In the genomic region with DNA sequence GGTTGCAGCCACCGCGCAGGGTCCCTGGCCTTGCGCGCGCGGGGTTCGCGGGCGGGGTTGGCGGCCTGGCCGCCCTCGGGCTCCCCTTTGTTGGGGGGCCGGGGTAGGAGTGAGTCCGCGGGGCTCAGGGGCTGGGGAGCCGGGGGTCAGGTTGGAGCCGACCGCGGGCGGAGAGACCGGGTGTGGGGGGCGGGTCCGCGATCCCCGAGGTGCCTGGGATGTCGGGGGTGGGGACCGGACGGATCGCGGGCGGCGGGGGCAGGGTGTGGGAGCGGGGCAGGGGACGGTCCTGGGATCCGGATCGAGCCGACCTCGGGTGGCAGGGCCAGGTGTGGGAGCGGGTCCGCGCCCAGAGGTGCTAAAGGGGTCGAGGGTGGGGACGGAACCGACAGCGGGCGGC, we compare ENCODE assay signal across 8 cellular contexts.
A peak's percentile ranks its signal among the peaks of the same experiment; 100 is the strongest.
DNase-seq lines count a peak whose midpoint lies in the region; ATAC-seq and TF ChIP-seq lines count a peak whose summit lies in the region.
"Not testable (repeated sequence)": the region's sequence is repeated elsewhere in the genome, so short reads cannot be mapped to it uniquely, and the experiment has no call there.

No MANE protein-coding gene starts in this region.

- TF ChIP-seq RAD21 in IMR-90 (IDR thresholded peaks at IDR 0.05; ENCODE audit: low read length) = not testable (repeated sequence)

- not testable (repeated sequence) for H3K4me2 ChIP-seq in IMR-90 (ENCODE audit: low read depth, low read length)

- H3K18ac ChIP-seq in IMR-90 (ENCODE audit: low read depth, low read length) = not testable (repeated sequence)

- H4K5ac ChIP-seq in IMR-90 (ENCODE audit: low read depth, low read length) = not testable (repeated sequence)

- H2BK5ac ChIP-seq in IMR-90 (ENCODE audit: low read depth, low read length, poor library complexity, severe bottlenecking) = not testable (repeated sequence)

- not testable (repeated sequence) for H3K4ac ChIP-seq in IMR-90 (ENCODE audit: low read depth, low read length)

- ATAC-seq in GM19035 (IDR thresholded peaks at IDR 0.05; ENCODE audit: unreplicated experiment) (peak; percentile 17), HG02571 (IDR thresholded peaks at IDR 0.05; ENCODE audit: unreplicated experiment) (peak; percentile 14), IMR-90 (ENCODE audit: low read depth) (peak; percentile 36), left colon (peak; percentile 41), psoas muscle (peak; percentile 16 to 22 (median 18))
- peak; percentile 18 for ATAC-seq in activated CD8-positive, alpha-beta T cell treated with anti-CD3 and anti-CD28 coated beads for 36 hours

- not testable (repeated sequence) for H3K9me1 ChIP-seq in IMR-90 (ENCODE audit: insufficient read depth, low read length)

- H3K36me3 Mint-ChIP-seq in activated CD8-positive, alpha-beta T cell treated with anti-CD3 and anti-CD28 coated beads for 36 hours (ENCODE audit: low read depth) = not testable (repeated sequence)

- not testable (repeated sequence) for H2AK9ac ChIP-seq in IMR-90 (replicated peaks; ENCODE audit: low read depth, low read length, poor library complexity)

- in situ Hi-C loops in IMR-90 (cut with MboI; ENCODE audit: low sequenced_read_pairs) = not testable (repeated sequence)

- H4K8ac ChIP-seq in IMR-90 (ENCODE audit: low read depth in 2 of 2, low read length in 2 of 2) = not testable (repeated sequence)

- H3K4me3 ChIP-seq in IMR-90 (ENCODE audit: insufficient read depth, low read depth, low read length) = not testable (repeated sequence)
- peak overlapping the region; percentile 32 to 62 (median 47) for H3K4me3 ChIP-seq in breast epithelium
- peak overlapping the region; percentile 34 for H3K4me3 ChIP-seq in psoas muscle

- POLR2A ChIA-PET in IMR-90 (lab: Charles Lee; ENCODE audit: unreplicated experiment); activated CD8-positive, alpha-beta T cell treated with anti-CD3 and anti-CD28 coated beads for 36 hours (lab: Charles Lee): not testable (repeated sequence)

- H3K23ac ChIP-seq in IMR-90 (ENCODE audit: low read depth, low read length) = not testable (repeated sequence)

- H3K4me3 Mint-ChIP-seq in activated CD8-positive, alpha-beta T cell treated with anti-CD3 and anti-CD28 coated beads for 36 hours = not testable (repeated sequence)

- not testable (repeated sequence) for H3K36me3 ChIP-seq in IMR-90 (ENCODE audit: control insufficient read depth, insufficient read depth, low read length); breast epithelium; psoas muscle (ENCODE audit: insufficient read depth in 1 of 2, low read depth in 1 of 2)

- not testable (repeated sequence) for H3K79me1 ChIP-seq in IMR-90 (ENCODE audit: low read depth in 1 of 2, low read length in 2 of 2)

- not testable (repeated sequence) for H3K9me3 Mint-ChIP-seq in activated CD8-positive, alpha-beta T cell treated with anti-CD3 and anti-CD28 coated beads for 36 hours

- not testable (repeated sequence) for H3K14ac ChIP-seq in IMR-90 (replicated peaks; ENCODE audit: low read depth, low read length)

- H3K4me1 Mint-ChIP-seq in activated CD8-positive, alpha-beta T cell treated with anti-CD3 and anti-CD28 coated beads for 36 hours (ENCODE audit: low read depth) = not testable (repeated sequence)

- H2BK20ac ChIP-seq in IMR-90 (ENCODE audit: low read depth, low read length) = not testable (repeated sequence)

- H2BK15ac ChIP-seq in IMR-90 (ENCODE audit: low read depth, low read length) = not testable (repeated sequence)

- no CpG with 5 or more reads among the region's 46 CpGs for WGBS in IMR-90 (ENCODE audit: extremely low coverage in 2 of 2, insufficient read length in 1 of 2), 2 experiments
- 0% methylated on average over 8 of the region's 46 CpGs; no CpG with 5 or more reads in 2 of the 3 donors for WGBS in psoas muscle, 3 donors

- not testable (repeated sequence) for BruUV-seq in IMR-90 (replicated peaks; lab: Mats Ljungman, UMichigan)

- CTCF ChIA-PET in IMR-90 (lab: Yijun Ruan, JAX); activated CD8-positive, alpha-beta T cell treated with anti-CD3 and anti-CD28 coated beads for 36 hours (lab: Charles Lee): not testable (repeated sequence)

- H3K27me3 ChIP-seq in IMR-90 (ENCODE audit: control insufficient read depth, insufficient read depth, low read length); breast epithelium; psoas muscle (ENCODE audit: insufficient read depth in 3 of 3, low read length in 2 of 3): not testable (repeated sequence)

- not testable (repeated sequence) for H3K27ac Mint-ChIP-seq in activated CD8-positive, alpha-beta T cell treated with anti-CD3 and anti-CD28 coated beads for 36 hours

- DNase-seq in IMR-90; breast epithelium (ENCODE audit: low spot score in 2 of 2): not testable (repeated sequence)
- peak; percentile 2 for DNase-seq in activated CD8-positive, alpha-beta T cell treated with anti-CD3 and anti-CD28 coated beads for 36 hours
- DNase-seq in left colon (peak; percentile 17 to 32), psoas muscle (peak; percentile 10 to 52), ureter (ENCODE audit: low spot score) (peak; percentile 44)

- H4K20me1 ChIP-seq in IMR-90 (ENCODE audit: insufficient read depth, low read length) = not testable (repeated sequence)

- not testable (repeated sequence) for H2BK120ac ChIP-seq in IMR-90 (ENCODE audit: low read depth, low read length)

- H3K9ac ChIP-seq in IMR-90 (ENCODE audit: low read depth, low read length) = not testable (repeated sequence)

- dilution Hi-C loops in IMR-90 (cut with HindIII; ENCODE audit: low sequenced_read_pairs, unreplicated experiment) = not testable (repeated sequence)

- TF ChIP-seq CTCF in IMR-90 (conservative IDR thresholded peaks at IDR 0.05; ENCODE audit: low read depth, low read length); activated CD8-positive, alpha-beta T cell treated with anti-CD3 and anti-CD28 coated beads for 36 hours (IDR thresholded peaks at IDR 0.05); breast epithelium (IDR thresholded peaks at IDR 0.05); psoas muscle (IDR thresholded peaks at IDR 0.05): not testable (repeated sequence)

- H3K27ac ChIP-seq in IMR-90 (ENCODE audit: insufficient read depth, low read length); psoas muscle: not testable (repeated sequence)
- H3K27ac ChIP-seq in breast epithelium = peak overlapping the region in 1 of 2 donors; percentile 61

- not testable (repeated sequence) for H2AFZ ChIP-seq in IMR-90 (replicated peaks; ENCODE audit: low read length, poor library complexity)

- H3K56ac ChIP-seq in IMR-90 (ENCODE audit: extremely low read depth, insufficient read depth, low read length) = not testable (repeated sequence)

- not testable (repeated sequence) for H4K91ac ChIP-seq in IMR-90 (ENCODE audit: insufficient read depth, low read depth, low read length)

- not testable (repeated sequence) for H3K9me3 ChIP-seq in IMR-90 (ENCODE audit: control insufficient read depth, insufficient read depth, low read length); breast epithelium; psoas muscle

- H2AK5ac ChIP-seq in IMR-90 (ENCODE audit: low read depth, low read length) = not testable (repeated sequence)

- not testable (repeated sequence) for TF ChIP-seq POLR2A in IMR-90 (IDR thresholded peaks at IDR 0.05; ENCODE audit: low read depth, low read length); breast epithelium (IDR thresholded peaks at IDR 0.05)

- not testable (repeated sequence) for H3K27me3 Mint-ChIP-seq in activated CD8-positive, alpha-beta T cell treated with anti-CD3 and anti-CD28 coated beads for 36 hours

- intact Hi-C loops in IMR-90 (cut with micrococcal nuclease); activated CD8-positive, alpha-beta T cell treated with anti-CD3 and anti-CD28 coated beads for 36 hours (cut with micrococcal nuclease); breast epithelium (cut with DNase I; ENCODE audit: low total_unique reads); left colon (cut with DNase I, micrococcal nuclease); psoas muscle (cut with DNase I): not testable (repeated sequence)

- not testable (repeated sequence) for H3K4me1 ChIP-seq in IMR-90 (ENCODE audit: control insufficient read depth, insufficient read depth, low read length); breast epithelium; psoas muscle
